ENCODE assay signal across 10 cellular contexts in genomic region chr3:46932455-46933225, GRCh38. TPM values are rescaled to one million over a fixed set of nuclear protein-coding genes. Genes with fewer than 3 reads are reported as not detected.
A peak's percentile ranks its signal among the peaks of the same experiment; 100 is the strongest.
DNase-seq lines count a peak whose midpoint lies in the region; ATAC-seq, FAIRE-seq and TF ChIP-seq lines count a peak whose summit lies in the region.
"Had no signal": no experiment of that assay in that cellular context is flagged by ENCODE, and none has a peak within 500 bp of the region (broad histone marks: within the 10 kb centered on the region; RNA-seq: fewer than 3 reads in every experiment).

No MANE protein-coding gene starts in this region.

- peaks cover 7% of the 10 kb centered on the region; the same call in 1 of the 2 replicates for H4K20me1 ChIP-seq in HCT116 (ENCODE audit: insufficient read depth)

- CTCF ChIA-PET in HCT116 (lab: Charles Lee), result interaction anchor here (0.6 kb wide), 1 partner anchor 44 kb away, joined by 3 read pairs; no protein-coding TSS in a partner anchor

- H3K9me2 ChIP-seq in HCT116 (ENCODE audit: insufficient read depth), result no peaks in the 10 kb centered on the region

- H3K4me3 Mint-ChIP-seq in activated T-helper 2 cell treated with anti-CD3 and anti-CD28 coated beads, Interferon-gamma antibody, Interleukin-2, Interleukin-4, amounts not matched to agents 10 μg/mL and 5 μg/mL and 100 μg/mL, durations not matched to agents 14 hours and 24 hours and 36 hours (ENCODE audit: low read depth), result no peak overlapping the region

- peaks cover 57% of the 10 kb centered on the region for H3K36me3 Mint-ChIP-seq in activated T-helper 2 cell treated with anti-CD3 and anti-CD28 coated beads, Interferon-gamma antibody, Interleukin-2, Interleukin-4, amounts not matched to agents 10 μg/mL and 5 μg/mL and 100 μg/mL, durations not matched to agents 14 hours and 24 hours and 36 hours (ENCODE audit: low read depth)

- no TSS peak for BruUV-seq in HCT116 (replicated peaks; lab: Mats Ljungman, UMichigan)

- FAIRE-seq in kidney (lab: Jason Lieb, UNC) (no peak), small intestine (lab: Jason Lieb, UNC) (no peak), frontal cortex (lab: Jason Lieb, UNC) (no peak)

- H3K9me3 Mint-ChIP-seq in activated T-helper 2 cell treated with anti-CD3 and anti-CD28 coated beads, Interferon-gamma antibody, Interleukin-2, Interleukin-4, amounts not matched to agents 10 μg/mL and 5 μg/mL and 100 μg/mL, durations not matched to agents 14 hours and 24 hours and 36 hours, result peaks cover 11% of the 10 kb centered on the region

- intact Hi-C loops in HCT116 (cut with micrococcal nuclease) (no loop called here), kidney (cut with DNase I) (no loop called here)
- intact Hi-C loops in activated T-helper 2 cell treated with anti-CD3 and anti-CD28 coated beads, Interferon-gamma antibody, Interleukin-2, Interleukin-4, amounts not matched to agents 10 μg/mL and 5 μg/mL and 100 μg/mL, durations not matched to agents 14 hours and 24 hours and 36 hours (cut with micrococcal nuclease), result loop anchor here (5.0 kb wide), 1 partner anchor 55 kb away; no protein-coding TSS in a partner anchor

- peak overlapping the region; percentile 28; the same call in 1 of the 2 replicates for H3K4me2 ChIP-seq in HCT116 (ENCODE audit: low read length)

- peaks cover 48% of the 10 kb centered on the region for H3K4me1 Mint-ChIP-seq in activated T-helper 2 cell treated with anti-CD3 and anti-CD28 coated beads, Interferon-gamma antibody, Interleukin-2, Interleukin-4, amounts not matched to agents 10 μg/mL and 5 μg/mL and 100 μg/mL, durations not matched to agents 14 hours and 24 hours and 36 hours (ENCODE audit: low read depth)

- POLR2A ChIA-PET in HCT116 (lab: Charles Lee), result no interaction called here

- H3K4me1 ChIP-seq in HCT116 (ENCODE audit: control insufficient read depth in 1 of 2, insufficient read depth in 2 of 2, low read length in 2 of 2), result peaks cover 58 to 76% of the 10 kb centered on the region in 2 experiments
- H3K4me1 ChIP-seq in kidney (ENCODE audit: control insufficient read depth in 1 of 2, insufficient read depth in 1 of 2, low read depth in 1 of 2, low read length in 2 of 2), result peaks cover 71% of the 10 kb centered on the region in 2 donors
- H3K4me1 ChIP-seq in small intestine (ENCODE audit: control insufficient read depth in 2 of 2, insufficient read depth in 1 of 2, low read depth in 1 of 2, low read length in 1 of 2), result peaks cover 42 to 48% of the 10 kb centered on the region in 2 donors

- TF ChIP-seq RAD21 in HCT116 (IDR thresholded peaks at IDR 0.05; ENCODE audit: low read depth), result no peak

- H2AFZ ChIP-seq in HCT116 (ENCODE audit: low read depth, low read length, poor library complexity, severe bottlenecking), result no peak overlapping the region

- peak overlapping the region; percentile 84 for H3K27ac Mint-ChIP-seq in activated T-helper 2 cell treated with anti-CD3 and anti-CD28 coated beads, Interferon-gamma antibody, Interleukin-2, Interleukin-4, amounts not matched to agents 10 μg/mL and 5 μg/mL and 100 μg/mL, durations not matched to agents 14 hours and 24 hours and 36 hours

- H3K9ac ChIP-seq in HCT116 (ENCODE audit: low read length), result no peak overlapping the region
- peak overlapping the region in 1 of 2 donors; percentile 4 for H3K9ac ChIP-seq in kidney (ENCODE audit: low read length in 2 of 2)

- TF ChIP-seq POLR2A in HCT116 (IDR thresholded peaks at IDR 0.05; ENCODE audit: borderline replicate concordance, extremely low read depth, insufficient read depth, insufficient read length), result no peak

- DNase-seq in HCT116 (ENCODE audit: low read depth, low spot score), result no peak
- no peak for DNase-seq in activated T-helper 2 cell treated with anti-CD3 and anti-CD28 coated beads, Interferon-gamma antibody, Interleukin-2, Interleukin-4, amounts not matched to agents 10 μg/mL and 5 μg/mL and 100 μg/mL, durations not matched to agents 14 hours and 24 hours and 36 hours (ENCODE audit: low spot score)
- peak; percentile 48 for DNase-seq in kidney
- peak; percentile 49 for DNase-seq in small intestine
- no peak for DNase-seq in UCSD-AML1 (lab: John Stamatoyannopoulos, UW; ENCODE audit: unreplicated experiment)
- DNase-seq in frontal cortex (ENCODE audit: low spot score in 2 of 2), result no peak
- DNase-seq in cerebellum (ENCODE audit: low spot score), result no peak
- DNase-seq: NCI-H187 treated with DMSO at 0.1 percent for 48 hours, WERI-Rb-1 had no signal

- H3K27ac ChIP-seq in HCT116 (ENCODE audit: low read depth, low read length) (no peak overlapping the region), kidney (ENCODE audit: low read depth in 2 of 2, low read length in 2 of 2) (peak overlapping the region; percentile 83 to 87), small intestine (ENCODE audit: low read depth in 1 of 2, low read length in 1 of 2) (peak overlapping the region; percentile 69 to 88)
- H3K27ac ChIP-seq: WERI-Rb-1 had no signal

- no peaks in the 10 kb centered on the region for H3K27me3 ChIP-seq in HCT116 (ENCODE audit: insufficient read depth, low read length)
- no peaks in the 10 kb centered on the region for H3K27me3 ChIP-seq in small intestine (ENCODE audit: control insufficient read depth in 2 of 2, insufficient read depth in 2 of 2, low read length in 2 of 2)

- ATAC-seq in HCT116 (no peak), HG03342 (IDR thresholded peaks at IDR 0.05; ENCODE audit: unreplicated experiment) (no peak)

- H3K27me3 Mint-ChIP-seq in activated T-helper 2 cell treated with anti-CD3 and anti-CD28 coated beads, Interferon-gamma antibody, Interleukin-2, Interleukin-4, amounts not matched to agents 10 μg/mL and 5 μg/mL and 100 μg/mL, durations not matched to agents 14 hours and 24 hours and 36 hours (ENCODE audit: low read depth), result no peaks in the 10 kb centered on the region

- H3K36me3 ChIP-seq in HCT116 (ENCODE audit: control insufficient read depth in 1 of 2, insufficient read depth in 2 of 2, low read length in 2 of 2) (peaks cover 0 to 18% of the 10 kb centered on the region in 2 experiments; a peak in 2 of 4 replicates), kidney (ENCODE audit: control insufficient read depth in 1 of 2, insufficient read depth in 2 of 2, low read length in 2 of 2) (peaks cover 6 to 8% of the 10 kb centered on the region in 2 donors), small intestine (ENCODE audit: control insufficient read depth in 2 of 2, insufficient read depth in 2 of 2, low read length in 2 of 2) (peaks cover 0 to 2% of the 10 kb centered on the region in 2 donors)

- 48 to 57% (median 51%) methylated on average over 7 of the region's 7 CpGs for WGBS in small intestine, 3 donors

- H3K9me3 ChIP-seq in HCT116 (ENCODE audit: control insufficient read depth in 1 of 2, insufficient read depth in 1 of 2, low read depth in 1 of 2, low read length in 2 of 2) (no peaks in the 10 kb centered on the region), kidney (ENCODE audit: control insufficient read depth in 1 of 2, low read length in 2 of 2) (no peaks in the 10 kb centered on the region), small intestine (ENCODE audit: control insufficient read depth, low read depth) (no peaks in the 10 kb centered on the region)

- TF ChIP-seq CTCF in HCT116 (IDR thresholded peaks at IDR 0.05 in 2 of 3, conservative IDR thresholded peaks at IDR 0.05 in 1 of 3; ENCODE audit: borderline replicate concordance in 1 of 3, insufficient read depth in 1 of 3, low read depth in 2 of 3, low read length in 2 of 3) (peak in 1 of 3 experiments; percentile 26; a peak in 1 of 6 replicates), kidney (IDR thresholded peaks at IDR 0.05; ENCODE audit: borderline replicate concordance, extremely low read depth, insufficient read depth) (no peak)

- H3K4me3 ChIP-seq in HCT116 (replicated peaks in 1 of 2; ENCODE audit: low read depth in 1 of 2, low read length in 2 of 2) (no peak overlapping the region), kidney (ENCODE audit: low read length in 2 of 2) (no peak overlapping the region), small intestine (ENCODE audit: low read depth in 1 of 2, low read length in 2 of 2) (no peak overlapping the region)

- H3K79me2 ChIP-seq in HCT116 (ENCODE audit: insufficient read depth, low read length), result peaks cover 98% of the 10 kb centered on the region

- RAD21 ChIA-PET in HCT116 (lab: Charles Lee; ENCODE audit: low non-redundant PET in 1 of 2, low total read pairs in 2 of 2, uncharacterized antibody in 2 of 2, unreplicated experiment in 2 of 2), result no interaction called here

TF ChIP-seq in HCT116, 20 proteins besides CTCF, POLR2A, EP300 and RAD21 (continues in another document):
- TF ChIP-seq EGR1 (IDR thresholded peaks at IDR 0.05; ENCODE audit: low read depth), result no peak
- no peak for TF ChIP-seq ELF1 (IDR thresholded peaks at IDR 0.05; ENCODE audit: borderline replicate concordance, low read depth)
- no peak for TF ChIP-seq FOSL1 (IDR thresholded peaks at IDR 0.05; ENCODE audit: low read depth)
- TF ChIP-seq YY1 (IDR thresholded peaks at IDR 0.05; ENCODE audit: extremely low read depth, insufficient replicate concordance, low read depth, low read length), result no peak
- TF ChIP-seq CEBPB (IDR thresholded peaks at IDR 0.05; ENCODE audit: low read depth), result no peak
- TF ChIP-seq SIN3A (IDR thresholded peaks at IDR 0.05; ENCODE audit: low read depth), result no peak

RNA-seq across cellular contexts. Expression of gene CCDC12, which starts 43.9 kb away (rescaled TPM):
- total RNA-seq in HCT116 (2021; ENCODE audit: unreplicated experiment) (46.5 TPM), kidney (59.7 TPM), frontal cortex (25.3 TPM), cerebellum (23.0 TPM)
- polyA plus RNA-seq in HCT116 (2012), result 53.5 and 55.3 TPM in 2 replicates
- 65.3 and 69.2 TPM in 2 replicates for total RNA-seq in activated T-helper 2 cell treated with anti-CD3 and anti-CD28 coated beads, Interferon-gamma antibody, Interleukin-2, Interleukin-4, amounts not matched to agents 10 μg/mL and 5 μg/mL and 100 μg/mL, durations not matched to agents 14 hours and 24 hours and 36 hours
- polyA plus RNA-seq in kidney (ENCODE audit: insufficient read depth, low read depth, low replicate concordance) (85.6 TPM), small intestine (10 to 100 TPM; 73.3 to 84.5 (median 78.6) TPM)

RNA-seq across cellular contexts. Expression of gene NBEAL2, which starts 46.8 kb away (rescaled TPM):
- total RNA-seq in HCT116 (2021; ENCODE audit: unreplicated experiment) (72.9 TPM), kidney (82.8 TPM), frontal cortex (4.9 TPM), cerebellum (8.2 TPM)
- 55.2 and 61.9 TPM in 2 replicates for polyA plus RNA-seq in HCT116 (2012)
- total RNA-seq in activated T-helper 2 cell treated with anti-CD3 and anti-CD28 coated beads, Interferon-gamma antibody, Interleukin-2, Interleukin-4, amounts not matched to agents 10 μg/mL and 5 μg/mL and 100 μg/mL, durations not matched to agents 14 hours and 24 hours and 36 hours, result 120 and 129 TPM in 2 replicates
- polyA plus RNA-seq in kidney (ENCODE audit: insufficient read depth, low read depth, low replicate concordance) (25.7 TPM), small intestine (10 to 100 TPM; 32.7 to 55.9 (median 50.5) TPM)

RNA-seq across cellular contexts. Expression of gene PTH1R, which starts 55.1 kb away (rescaled TPM):
- 0.32 TPM for total RNA-seq in HCT116 (2021; ENCODE audit: unreplicated experiment)
- polyA plus RNA-seq in HCT116 (2012), result 0.48 and 0.50 TPM in 2 replicates
- total RNA-seq in activated T-helper 2 cell treated with anti-CD3 and anti-CD28 coated beads, Interferon-gamma antibody, Interleukin-2, Interleukin-4, amounts not matched to agents 10 μg/mL and 5 μg/mL and 100 μg/mL, durations not matched to agents 14 hours and 24 hours and 36 hours, result not detected in 2 replicates
- total RNA-seq in kidney, result 286 TPM
- 1,885 TPM for polyA plus RNA-seq in kidney (ENCODE audit: insufficient read depth, low read depth, low replicate concordance)
- polyA plus RNA-seq in small intestine, result 1 to 10 TPM in 2 of 3 donors, under 1 TPM in 1; 0.67 to 5.4 (median 1.6) TPM
- total RNA-seq in frontal cortex, result 2.0 TPM
- total RNA-seq in cerebellum, result 4.4 TPM

Comparison
In these comparisons a context has a peak if more than half of its experiments do, and no peak if none do; other contexts are left out.
1. DNase-seq: peak in kidney (single experiment) and small intestine (single experiment); none in HCT116 (single experiment), activated T-helper 2 cell treated with anti-CD3 and anti-CD28 coated beads, Interferon-gamma antibody, Interleukin-2, Interleukin-4, amounts not matched to agents 10 μg/mL and 5 μg/mL and 100 μg/mL, durations not matched to agents 14 hours and 24 hours and 36 hours (single experiment), UCSD-AML1 (single experiment), frontal cortex (0 of 2) and cerebellum (single experiment).
2. RNA of gene PTH1R, which starts 55.1 kb away (total RNA-seq): 286 TPM in kidney (single experiment); 4.4 TPM in cerebellum (single experiment), 2.0 TPM in frontal cortex (single experiment), 0.32 TPM in HCT116 (single experiment) and not detected in activated T-helper 2 cell treated with anti-CD3 and anti-CD28 coated beads, Interferon-gamma antibody, Interleukin-2, Interleukin-4, amounts not matched to agents 10 μg/mL and 5 μg/mL and 100 μg/mL, durations not matched to agents 14 hours and 24 hours and 36 hours; every median in the first group is over 10 times any median in the second.